In genomic region chr14:72643317-72643801, GRCh38 we compare ENCODE assay signal across 9 cellular contexts.
A peak's percentile ranks its signal among the peaks of the same experiment; 100 is the strongest.
DNase-seq lines count a peak whose midpoint lies in the region; ATAC-seq lines count a peak whose summit lies in the region.
"Had no signal": no experiment of that assay in that cellular context is flagged by ENCODE, and none has a peak within 500 bp of the region (broad histone marks: within the 10 kb centered on the region; RNA-seq: fewer than 3 reads in every experiment).

No MANE protein-coding gene starts in this region.

- WGBS in right cardiac atrium, result 49% methylated on average over 5 of the region's 5 CpGs

- DNase-seq in HK-2 (ENCODE audit: unreplicated experiment), result peak; percentile 75
- DNase-seq in anterior cingulate cortex (lab: John Stamatoyannopoulos, UW), result peak in 33 of 58 donors; percentile 5 to 84 (median 33)
- DNase-seq in right cardiac atrium, result peak; percentile 30 to 67 (median 57)
- DNase-seq in superior temporal gyrus (ENCODE audit: extremely low spot score), result peak; percentile 56
- no peak for DNase-seq in NCI-H69 (lab: John Stamatoyannopoulos, UW)
- no peak for DNase-seq in DMS53 (lab: John Stamatoyannopoulos, UW)
- no peak for DNase-seq in GF-D8 (lab: John Stamatoyannopoulos, UW)
- no peak for DNase-seq in SHP77 treated with DMSO at 0.1 percent for 48 hours (lab: John Stamatoyannopoulos, UW)
- DNase-seq: activated CD8-positive, alpha-beta memory T cell treated with anti-CD3 and anti-CD28 coated beads, Interleukin-2, amount 50 U/mL, for 4 hours had no signal

- peaks cover 10% of the 10 kb centered on the region for H3K4me1 ChIP-seq in right cardiac atrium (ENCODE audit: control insufficient read depth, insufficient read depth, low read length)

- intact Hi-C loops in right cardiac atrium (cut with DNase I), result no loop called here

- H3K4me3 ChIP-seq in right cardiac atrium (ENCODE audit: low read length), result no peak overlapping the region

- no peak overlapping the region for H3K27ac ChIP-seq in right cardiac atrium (ENCODE audit: low read length)

- peak; percentile 84 to 88 for ATAC-seq in right cardiac atrium

- H3K9me3 ChIP-seq in right cardiac atrium (ENCODE audit: control insufficient read depth, low read length), result no peaks in the 10 kb centered on the region

- H3K27me3 ChIP-seq in right cardiac atrium (ENCODE audit: control insufficient read depth, insufficient read depth), result no peaks in the 10 kb centered on the region

Comparison
In these comparisons a context has a peak if more than half of its experiments do, and no peak if none do; other contexts are left out.
1. DNase-seq: peak in HK-2 (single experiment), anterior cingulate cortex (33 of 58), right cardiac atrium (3 of 3) and superior temporal gyrus (single experiment); none in NCI-H69 (single experiment), DMS53 (single experiment), GF-D8 (single experiment) and SHP77 treated with DMSO at 0.1 percent for 48 hours (single experiment).